ENCODE assay signal across 1 cellular context in genomic region chr22:41444360-41445170, GRCh38.
TF ChIP-seq lines count a peak whose summit lies in the region.

No MANE protein-coding gene starts in this region.

TF ChIP-seq in HepG2, 621 proteins besides CTCF, POLR2A, EP300 and RAD21 (continued from another document and continues in another):
- peak; percentile 48; the same call in 1 of the 2 replicates for TF ChIP-seq ARID4A (CRISPR knock-in tag; IDR thresholded peaks at IDR 0.05; ENCODE audit: borderline replicate concordance)
- peak; percentile 26; the same call in 1 of the 2 replicates for TF ChIP-seq NCOA2 (CRISPR knock-in tag; IDR thresholded peaks at IDR 0.05)
- peak; percentile 74 for TF ChIP-seq GABPB1 (CRISPR knock-in tag; IDR thresholded peaks at IDR 0.05)
- TF ChIP-seq CEBPB (IDR thresholded peaks at IDR 0.05; ENCODE audit: borderline replicate concordance, low read depth, low read length), result no peak
- TF ChIP-seq NR2F1 (CRISPR knock-in tag; IDR thresholded peaks at IDR 0.05), result peak; percentile 64 to 65; a peak in 3 of 4 replicates
- TF ChIP-seq RAD51 (IDR thresholded peaks at IDR 0.05; ENCODE audit: borderline replicate concordance), result no peak
- peak; percentile 26 for TF ChIP-seq SKI (IDR thresholded peaks at IDR 0.05; ENCODE audit: partially characterized antibody)
- TF ChIP-seq MED1 (CRISPR knock-in tag; IDR thresholded peaks at IDR 0.05), result no peak; the same call in 1 of the 2 replicates
- peak; percentile 51; the same call in 1 of the 2 replicates for TF ChIP-seq ZFP91 (CRISPR knock-in tag; IDR thresholded peaks at IDR 0.05; ENCODE audit: borderline replicate concordance)
- 0 out of 2 replicates have a peak, but pooled peaks have one; percentile 41 for TF ChIP-seq KLF13 (CRISPR knock-in tag; IDR thresholded peaks at IDR 0.05)
- TF ChIP-seq MIER3 (CRISPR knock-in tag; IDR thresholded peaks at IDR 0.05; ENCODE audit: borderline replicate concordance), result peak; percentile 55; the same call in 1 of the 2 replicates
- 0 out of 2 replicates have a peak, but pooled peaks have one; percentile 8 for TF ChIP-seq NFIC (IDR thresholded peaks at IDR 0.05; ENCODE audit: low read length)
- no peak for TF ChIP-seq SP1 (IDR thresholded peaks at IDR 0.05)
- peak; percentile 25; the same call in 1 of the 2 replicates for TF ChIP-seq SP1 (CRISPR knock-in tag; IDR thresholded peaks at IDR 0.05)
- TF ChIP-seq ZNF280B (CRISPR knock-in tag; IDR thresholded peaks at IDR 0.05; ENCODE audit: borderline replicate concordance), result 0 out of 2 replicates have a peak, but pooled peaks have one; percentile 1
- 0 out of 2 replicates have a peak, but pooled peaks have one; percentile 34 for TF ChIP-seq ARNTL (CRISPR knock-in tag; IDR thresholded peaks at IDR 0.05)
- no peak for TF ChIP-seq KDM1A (CRISPR knock-in tag; IDR thresholded peaks at IDR 0.05)
- 0 out of 2 replicates have a peak, but pooled peaks have one; percentile 10 for TF ChIP-seq IKZF5 (CRISPR knock-in tag; IDR thresholded peaks at IDR 0.05)
- TF ChIP-seq TFDP2 (CRISPR knock-in tag; IDR thresholded peaks at IDR 0.05), result peak; percentile 19; the same call in 1 of the 2 replicates
- peak; percentile 53; the same call in 1 of the 2 replicates for TF ChIP-seq GLI4 (CRISPR knock-in tag; IDR thresholded peaks at IDR 0.05; ENCODE audit: borderline replicate concordance)
- TF ChIP-seq ZNF615 (CRISPR knock-in tag; IDR thresholded peaks at IDR 0.05; ENCODE audit: borderline replicate concordance), result no peak
- peak; percentile 48; the same call in 1 of the 2 replicates for TF ChIP-seq KDM2A (CRISPR knock-in tag; IDR thresholded peaks at IDR 0.05; ENCODE audit: borderline replicate concordance, low read depth)
- peak; percentile 74 for TF ChIP-seq RBM39 (IDR thresholded peaks at IDR 0.05; ENCODE audit: low read depth, low read length, poor library complexity, severe bottlenecking)
- TF ChIP-seq THAP9 (CRISPR knock-in tag; IDR thresholded peaks at IDR 0.05; ENCODE audit: borderline replicate concordance), result 0 out of 2 replicates have a peak, but pooled peaks have one; percentile 27
- 0 out of 2 replicates have a peak, but pooled peaks have one; percentile 53 for TF ChIP-seq ZNF839 (CRISPR knock-in tag; IDR thresholded peaks at IDR 0.05; ENCODE audit: borderline replicate concordance)
- TF ChIP-seq GPBP1L1 (CRISPR knock-in tag; IDR thresholded peaks at IDR 0.05), result no peak
- TF ChIP-seq NR2F2 (IDR thresholded peaks at IDR 0.05; ENCODE audit: borderline replicate concordance, low read depth), result 0 out of 2 replicates have a peak, but pooled peaks have one; percentile 16
- TF ChIP-seq SMAD3 (CRISPR knock-in tag; IDR thresholded peaks at IDR 0.05), result peak; percentile 17; the same call in 1 of the 2 replicates
- TF ChIP-seq SOX13 (IDR thresholded peaks at IDR 0.05), result no peak
- no peak; a peak in 1 of 4 replicates for TF ChIP-seq SOX13 (CRISPR knock-in tag; conservative IDR thresholded peaks at IDR 0.05 in 1 of 2, IDR thresholded peaks at IDR 0.05 in 1 of 2)
- TF ChIP-seq ZNF772 (CRISPR knock-in tag; IDR thresholded peaks at IDR 0.05), result peak; percentile 80; the same call in 1 of the 2 replicates
- no peak for TF ChIP-seq ZNF530 (CRISPR knock-in tag; IDR thresholded peaks at IDR 0.05; ENCODE audit: low read depth)
- TF ChIP-seq ZNF280D (CRISPR knock-in tag; IDR thresholded peaks at IDR 0.05), result peak; percentile 39; the same call in 1 of the 2 replicates
- peak; percentile 78; the same call in 1 of the 2 replicates for TF ChIP-seq ZNF704 (CRISPR knock-in tag; IDR thresholded peaks at IDR 0.05; ENCODE audit: borderline replicate concordance)
- 0 out of 2 replicates have a peak, but pooled peaks have one; percentile 16 for TF ChIP-seq ZNF792 (CRISPR knock-in tag; IDR thresholded peaks at IDR 0.05)
- no peak for TF ChIP-seq BRF2 (CRISPR knock-in tag; IDR thresholded peaks at IDR 0.05)
- peak; percentile 67; the same call in 1 of the 2 replicates for TF ChIP-seq SAP130 (CRISPR knock-in tag; IDR thresholded peaks at IDR 0.05; ENCODE audit: low read depth)
- peak; percentile 5; the same call in 1 of the 2 replicates for TF ChIP-seq ZFP90 (CRISPR knock-in tag; IDR thresholded peaks at IDR 0.05; ENCODE audit: borderline replicate concordance)
